27 cellular contexts compared by ENCODE assay signal in the genomic region with DNA sequence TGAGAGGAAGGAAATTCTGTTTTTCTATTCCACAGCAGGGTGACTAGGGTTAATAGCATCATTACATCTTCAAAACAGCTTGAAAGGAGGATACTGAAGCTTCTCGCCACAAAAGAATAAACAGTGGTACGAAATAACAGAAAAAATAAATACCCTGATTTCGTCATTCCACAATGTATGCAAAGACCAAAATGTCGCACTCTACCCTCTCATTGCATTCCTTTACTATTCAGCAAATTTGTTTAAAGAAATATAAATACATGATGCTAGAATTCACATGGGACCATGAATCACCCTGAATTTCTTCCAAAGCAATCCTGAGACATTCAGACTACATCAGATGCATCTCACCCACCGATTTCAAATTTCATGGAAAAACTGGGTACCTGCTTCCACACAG.
"Had no signal": no experiment of that assay in that cellular context is flagged by ENCODE, and none has a peak within 500 bp of the region (broad histone marks: within the 10 kb centered on the region; RNA-seq: fewer than 3 reads in every experiment).

No MANE protein-coding gene starts in this region.

- DNase-seq: occipital lobe; ovary; posterior cingulate gyrus; psoas muscle; right cardiac atrium; right lobe of liver; sigmoid colon; small intestine; stimulated activated CD4-positive, alpha-beta T cell treated with anti-CD3 and anti-CD28 coated beads, Interleukin-15, amount 100 ng/mL, for 24 hours; stimulated activated CD4-positive, alpha-beta T cell treated with anti-CD3 and anti-CD28 coated beads, Interleukin-2, amount 100 ng/mL, for 24 hours; stimulated activated CD4-positive, alpha-beta T cell treated with anti-CD3 and anti-CD28 coated beads, Interleukin-2, amount 100 ng/mL, for 48 hours; stimulated activated CD4-positive, alpha-beta T cell treated with anti-CD3 and anti-CD28 coated beads, Interleukin-4, amount 100 ng/mL, for 24 hours; stimulated activated naive B cell treated with anti-CD40 and anti-IgM and Interleukin-4, amounts not matched to agents 10 μg/mL and 1 μg/mL and 100 μg/mL, for 72 hours; stimulated activated naive CD4-positive, alpha-beta T cell treated with Interleukin-2 at 50 U/mL for 16 hours; stomach; thyroid gland; trophoblast cell; upper lobe of left lung had no signal

- H3K9me3 Mint-ChIP-seq: nephron; stimulated activated effector memory CD8-positive, alpha-beta T cell treated with anti-CD3 and anti-CD28 coated beads, Interleukin-12 subunit alpha, Interleukin-12 subunit beta, amount 100 ng/mL, for 72 hours; stimulated activated naive CD8-positive, alpha-beta T cell treated with anti-CD3 and anti-CD28 coated beads, Interleukin-15, Interleukin-2, amounts not matched to agents 100 ng/mL and 50 ng/mL, for 24 hours had no signal

- H3K27ac ChIP-seq: neural progenitor cell, ovary, parathyroid adenoma, psoas muscle, right lobe of liver, sigmoid colon, stomach, thoracic aorta, thyroid gland, tibial nerve, upper lobe of left lung, vagina had no signal

- H3K4me1 Mint-ChIP-seq: nephron, neural progenitor cell had no signal

- H3K27me3 ChIP-seq: ovary, right lobe of liver, thyroid gland, upper lobe of left lung, vagina had no signal

- H3K9me3 ChIP-seq: ovary, psoas muscle, right lobe of liver, sigmoid colon, stomach, thoracic aorta, thyroid gland, tibial nerve, upper lobe of left lung, vagina had no signal

- H3K27me3 Mint-ChIP-seq: stimulated activated naive B cell treated with anti-CD40 and anti-IgM and Interleukin-4, amounts not matched to agents 10 μg/mL and 1 μg/mL and 100 μg/mL, for 72 hours had no signal

- H3K27ac Mint-ChIP-seq: nephron; neural progenitor cell; progenitor cell of endocrine pancreas; stimulated activated effector memory CD8-positive, alpha-beta T cell treated with anti-CD3 and anti-CD28 coated beads, Interleukin-12 subunit alpha, Interleukin-12 subunit beta, amount 100 ng/mL, for 72 hours; stimulated activated naive B cell treated with anti-CD40 and anti-IgM and Interleukin-4, amounts not matched to agents 10 μg/mL and 1 μg/mL and 100 μg/mL, for 72 hours; stimulated activated naive CD8-positive, alpha-beta T cell treated with anti-CD3 and anti-CD28 coated beads, Interleukin-15, Interleukin-2, amounts not matched to agents 100 ng/mL and 50 ng/mL, for 24 hours had no signal

- H3K4me3 Mint-ChIP-seq: nephron; neural progenitor cell; stimulated activated effector memory CD8-positive, alpha-beta T cell treated with anti-CD3 and anti-CD28 coated beads, Interleukin-12 subunit alpha, Interleukin-12 subunit beta, amount 100 ng/mL, for 72 hours; stimulated activated naive B cell treated with anti-CD40 and anti-IgM and Interleukin-4, amounts not matched to agents 10 μg/mL and 1 μg/mL and 100 μg/mL, for 72 hours; stimulated activated naive CD8-positive, alpha-beta T cell treated with anti-CD3 and anti-CD28 coated beads, Interleukin-15, Interleukin-2, amounts not matched to agents 100 ng/mL and 50 ng/mL, for 24 hours had no signal

- H3K36me3 Mint-ChIP-seq: neural progenitor cell; stimulated activated effector memory CD8-positive, alpha-beta T cell treated with anti-CD3 and anti-CD28 coated beads, Interleukin-12 subunit alpha, Interleukin-12 subunit beta, amount 100 ng/mL, for 72 hours had no signal

- H3K4me3 ChIP-seq: neural progenitor cell, ovary, psoas muscle, right lobe of liver, sigmoid colon, stomach, thoracic aorta, thyroid gland, tibial nerve, upper lobe of left lung, vagina had no signal
